ENCODE assay signal across 23 cellular contexts in genomic region chrX:63581906-63582305, GRCh38.
A peak's percentile ranks its signal among the peaks of the same experiment; 100 is the strongest.
DNase-seq lines count a peak whose midpoint lies in the region; ATAC-seq, FAIRE-seq and TF ChIP-seq lines count a peak whose summit lies in the region.
"Had no signal": no experiment of that assay in that cellular context is flagged by ENCODE, and none has a peak within 500 bp of the region (broad histone marks: within the 10 kb centered on the region; RNA-seq: fewer than 3 reads in every experiment).

No MANE protein-coding gene starts in this region.

- no peak overlapping the region; a peak in 2 of 4 replicates for H3K4me2 ChIP-seq in H1 (ENCODE audit: insufficient read depth in 1 of 2, low read depth in 2 of 2, low read length in 2 of 2)
- H3K4me2 ChIP-seq: A549; BLaER1 treated with 17β-estradiol and CSF1 and Interleukin-3, amounts not matched to agents 10 nM and 100 nM had no signal

- no peaks in the 10 kb centered on the region for H4K20me1 ChIP-seq in H1 (replicated peaks in 1 of 2; ENCODE audit: control insufficient read depth in 1 of 2, insufficient read depth in 2 of 2, low read length in 2 of 2)
- H4K20me1 ChIP-seq: BLaER1 treated with 17β-estradiol and CSF1 and Interleukin-3, amounts not matched to agents 10 nM and 100 nM had no signal

- no peaks in the 10 kb centered on the region for H3K79me1 ChIP-seq in H1 (ENCODE audit: low read depth, low read length)

- WGBS in H1 (ENCODE audit: extremely low coverage in 1 of 2, insufficient coverage in 1 of 2, insufficient read length in 1 of 2, insufficient replicate concordance in 2 of 2, low coverage in 1 of 2, low lambda C conversion rate in 2 of 2, missing lambda C conversion rate in 1 of 2), 2 experiments, result 0% methylated on average over 1 of the region's 1 CpG; no CpG with 5 or more reads in 1 of the 2 experiments
- WGBS in right lobe of liver (ENCODE audit: insufficient coverage, low coverage, low lambda C conversion rate, missing lambda C conversion rate), result 25% methylated on average over 1 of the region's 1 CpG
- 38 to 41% (median 38%) methylated on average over 1 of the region's 1 CpG for WGBS in ovary, 3 donors

- peaks cover 17% of the 10 kb centered on the region for H3K4me1 ChIP-seq in HUES48 (ENCODE audit: control insufficient read depth, insufficient read depth, low read length)
- peaks cover 0 to 5% (median 0%) of the 10 kb centered on the region in 4 experiments; a peak in 3 of 7 replicates for H3K4me1 ChIP-seq in H1 (replicated peaks in 1 of 4; ENCODE audit: control insufficient read depth in 3 of 4, insufficient read depth in 4 of 4, low read length in 3 of 4)
- peaks cover 15% of the 10 kb centered on the region; the same call in 1 of the 2 replicates for H3K4me1 ChIP-seq in iPS-20b (ENCODE audit: insufficient read depth, low read length)
- no peaks in the 10 kb centered on the region for H3K4me1 ChIP-seq in right lobe of liver
- no peaks in the 10 kb centered on the region for H3K4me1 ChIP-seq in ovary (ENCODE audit: insufficient read depth)
- H3K4me1 ChIP-seq: A549; BE2C; BLaER1 treated with 17β-estradiol and CSF1 and Interleukin-3, amounts not matched to agents 10 nM and 100 nM; HAP-1 had no signal

- TF ChIP-seq POLR2A in H1 (IDR thresholded peaks at IDR 0.05; ENCODE audit: control extremely low read depth in 1 of 2, low read depth in 2 of 2, low read length in 2 of 2) (no peak), right lobe of liver (IDR thresholded peaks at IDR 0.05) (no peak), ovary (IDR thresholded peaks at IDR 0.05) (no peak)

- no peak for ATAC-seq in right lobe of liver
- ATAC-seq: A549 had no signal

- no peak overlapping the region for H2BK15ac ChIP-seq in H1 (ENCODE audit: low read length)

- H4K5ac ChIP-seq in H1 (ENCODE audit: insufficient read length, low read depth, low read length), result no peak overlapping the region

- H3K27ac ChIP-seq in HUES48 (ENCODE audit: low read depth, low read length), result peak overlapping the region; percentile 70
- no peak overlapping the region for H3K27ac ChIP-seq in H1 (ENCODE audit: low read depth, low read length)
- no peak overlapping the region for H3K27ac ChIP-seq in iPS-20b (ENCODE audit: low read length)
- no peak overlapping the region for H3K27ac ChIP-seq in right lobe of liver
- H3K27ac ChIP-seq in ovary, result no peak overlapping the region
- H3K27ac ChIP-seq: A549; BLaER1 treated with 17β-estradiol and CSF1 and Interleukin-3, amounts not matched to agents 10 nM and 100 nM; GM23248 had no signal

- no peak overlapping the region for H2BK20ac ChIP-seq in H1 (ENCODE audit: low read length)

- no peak overlapping the region for H3K23ac ChIP-seq in H1 (ENCODE audit: insufficient read length)

- no peak overlapping the region for H2AFZ ChIP-seq in H1 (ENCODE audit: low read length)
- H2AFZ ChIP-seq: GM23248 had no signal

- intact Hi-C loops in right lobe of liver (cut with DNase I), result no loop called here
- intact Hi-C loops in ovary (cut with DNase I), result no loop called here

- POLR2A ChIA-PET in H1 (lab: Charles Lee; ENCODE audit: partially characterized antibody), result interaction anchor here (0.7 kb wide), 1 partner anchor 13 kb away, joined by 3 read pairs; no protein-coding TSS in a partner anchor

- no peak overlapping the region for H2BK120ac ChIP-seq in H1 (replicated peaks; ENCODE audit: low read depth, low read length)

- peak; percentile 13 for FAIRE-seq in H1 (lab: Jason Lieb, UNC)
- FAIRE-seq: D721Med, GM12892, H54 had no signal

- H3K4me3 ChIP-seq in HUES48 (ENCODE audit: low read depth, low read length), result peak overlapping the region; percentile 26; the same call in 1 of the 2 replicates
- peak overlapping the region in 1 of 4 experiments; percentile 34; a peak in 1 of 8 replicates for H3K4me3 ChIP-seq in H1 (ENCODE audit: extremely low read depth in 1 of 4, insufficient read depth in 2 of 4, low read depth in 3 of 4, low read length in 4 of 4)
- peak overlapping the region; percentile 37; the same call in 1 of the 2 replicates for H3K4me3 ChIP-seq in iPS-20b (ENCODE audit: low read length)
- H3K4me3 ChIP-seq in right lobe of liver, result no peak overlapping the region
- no peak overlapping the region for H3K4me3 ChIP-seq in ovary
- H3K4me3 ChIP-seq: A549; BLaER1 treated with 17β-estradiol and CSF1 and Interleukin-3, amounts not matched to agents 10 nM and 100 nM; GM23248; HAP-1 had no signal

- no peak overlapping the region for H2BK5ac ChIP-seq in H1 (ENCODE audit: low read depth, low read length)

- no peak overlapping the region for H3K18ac ChIP-seq in H1 (ENCODE audit: extremely low read depth, low read length)

- no peaks in the 10 kb centered on the region for H3K79me2 ChIP-seq in H1 (ENCODE audit: control insufficient read depth in 1 of 2, insufficient read depth in 2 of 2, low read length in 2 of 2)

- CTCF ChIA-PET in H1 (lab: Charles Lee; ENCODE audit: partially characterized antibody), result no interaction called here

- TF ChIP-seq EP300 in H1 (IDR thresholded peaks at IDR 0.05; ENCODE audit: borderline replicate concordance in 1 of 2, low read depth in 2 of 2, low read length in 2 of 2) (no peak), ovary (IDR thresholded peaks at IDR 0.05) (no peak)

- H2BK12ac ChIP-seq in H1 (ENCODE audit: low read depth, low read length), result no peak overlapping the region

- H3K23me2 ChIP-seq in H1 (ENCODE audit: low read depth, low read length), result no peaks in the 10 kb centered on the region

- no peak overlapping the region for H4K91ac ChIP-seq in H1 (replicated peaks; ENCODE audit: insufficient read length, low read length)

- H3K14ac ChIP-seq in H1 (ENCODE audit: insufficient read length), result no peak overlapping the region

- H4K8ac ChIP-seq in H1 (ENCODE audit: extremely low read depth, insufficient read depth, low read length), result no peak overlapping the region

- no peak overlapping the region for H3K4ac ChIP-seq in H1 (replicated peaks; ENCODE audit: insufficient read length, low read depth, low read length)

- DNase-seq in H1 (ENCODE audit: low read depth in 1 of 2, low spot score in 2 of 2) (no peak), right lobe of liver (no peak), T-helper 2 cell (no peak), ovary (no peak)
- DNase-seq: 8988T; ACHN; AML-193; BE2C; CD4-positive, alpha-beta T cell; CD8-positive, alpha-beta memory T cell; DMS 273 treated with DMSO at 0.1 percent for 48 hours; DMS79; GF-D8; GM23248; HFFc6 had no signal

- no peaks in the 10 kb centered on the region for H3K36me3 ChIP-seq in HUES48 (ENCODE audit: control insufficient read depth, insufficient read depth, low read length)
- H3K36me3 ChIP-seq in H1 (ENCODE audit: control insufficient read depth in 2 of 4, insufficient read depth in 4 of 4, low read length in 3 of 4), result no peaks in the 10 kb centered on the region
- no peaks in the 10 kb centered on the region for H3K36me3 ChIP-seq in iPS-20b (ENCODE audit: insufficient read depth, low read depth, low read length)
- H3K36me3 ChIP-seq in right lobe of liver, result no peaks in the 10 kb centered on the region
- no peaks in the 10 kb centered on the region for H3K36me3 ChIP-seq in ovary
- H3K36me3 ChIP-seq: BE2C; BLaER1 treated with 17β-estradiol and CSF1 and Interleukin-3, amounts not matched to agents 10 nM and 100 nM; HAP-1 had no signal

- H3K56ac ChIP-seq in H1 (replicated peaks; ENCODE audit: insufficient read length, low read depth, low read length), result no peak overlapping the region

- H3K9me3 ChIP-seq in HUES48 (ENCODE audit: control insufficient read depth, insufficient read depth, low read length), result peaks cover 44% of the 10 kb centered on the region
- H3K9me3 ChIP-seq in H1 (ENCODE audit: insufficient read depth in 2 of 2, low read depth in 1 of 2, low read length in 1 of 2), result no peaks in the 10 kb centered on the region
- no peaks in the 10 kb centered on the region for H3K9me3 ChIP-seq in iPS-20b (ENCODE audit: insufficient read depth, low read depth, low read length)
- no peaks in the 10 kb centered on the region for H3K9me3 ChIP-seq in right lobe of liver
- H3K9me3 ChIP-seq in ovary, result no peaks in the 10 kb centered on the region
- H3K9me3 ChIP-seq: A549, BE2C, HAP-1 had no signal

- no peak overlapping the region for H2AK5ac ChIP-seq in H1 (ENCODE audit: low read depth, low read length)

- H3K9ac ChIP-seq in HUES48 (ENCODE audit: low read depth, low read length) (no peak overlapping the region), H1 (replicated peaks in 1 of 4; ENCODE audit: extremely low read depth in 1 of 4, low read depth in 3 of 4, low read length in 3 of 4) (no peak overlapping the region), iPS-20b (ENCODE audit: low read depth, low read length) (no peak overlapping the region)
- H3K9ac ChIP-seq: BLaER1 treated with 17β-estradiol and CSF1 and Interleukin-3, amounts not matched to agents 10 nM and 100 nM; GM23248 had no signal

- H3K27me3 ChIP-seq in HUES48 (ENCODE audit: control insufficient read depth, insufficient read depth, low read length) (no peaks in the 10 kb centered on the region), H1 (replicated peaks in 1 of 4; ENCODE audit: control insufficient read depth in 3 of 4, extremely low read depth in 1 of 4, insufficient read depth in 3 of 4, low read length in 3 of 4) (no peaks in the 10 kb centered on the region), iPS-20b (ENCODE audit: insufficient read depth, low read length) (no peaks in the 10 kb centered on the region), right lobe of liver (no peaks in the 10 kb centered on the region), ovary (no peaks in the 10 kb centered on the region)
- H3K27me3 ChIP-seq: BE2C; BLaER1 treated with 17β-estradiol and CSF1 and Interleukin-3, amounts not matched to agents 10 nM and 100 nM had no signal

- TF ChIP-seq CTCF in H1 (IDR thresholded peaks at IDR 0.05; ENCODE audit: control extremely low read depth in 1 of 3, insufficient read depth in 1 of 3, low read depth in 1 of 3, low read length in 3 of 3) (no peak), right lobe of liver (IDR thresholded peaks at IDR 0.05) (no peak), ovary (IDR thresholded peaks at IDR 0.05) (no peak)

- TF ChIP-seq RAD21 in H1 (IDR thresholded peaks at IDR 0.05 in 1 of 2, conservative IDR thresholded peaks at IDR 0.05 in 1 of 2; ENCODE audit: low read depth in 2 of 2, low read length in 2 of 2), result no peak

TF ChIP-seq in H1, 55 proteins besides CTCF, POLR2A, EP300 and RAD21:
- no peak for TF ChIP-seq CTBP2 (IDR thresholded peaks at IDR 0.05; ENCODE audit: borderline replicate concordance, insufficient read depth, insufficient read length, low read length)
- no peak for TF ChIP-seq CBX5 (IDR thresholded peaks at IDR 0.05; ENCODE audit: low read depth, low read length)

Comparison
In these comparisons a context has a peak if more than half of its experiments do, and no peak if none do; other contexts are left out.
1. H3K4me3 ChIP-seq: peak in HUES48 (single experiment) and iPS-20b (single experiment); none in right lobe of liver (0 of 3) and ovary (single experiment).